9 cellular contexts compared by ENCODE assay signal in genomic region chr7:55552320-55553086, GRCh38.
A peak's percentile ranks its signal among the peaks of the same experiment; 100 is the strongest.
DNase-seq lines count a peak whose midpoint lies in the region; ATAC-seq and TF ChIP-seq lines count a peak whose summit lies in the region.
"Had no signal": no experiment of that assay in that cellular context is flagged by ENCODE, and none has a peak within 500 bp of the region (broad histone marks: within the 10 kb centered on the region; RNA-seq: fewer than 3 reads in every experiment).

No MANE protein-coding gene starts in this region.

- peak overlapping the region; percentile 13 for H3K27ac ChIP-seq in epithelial cell of prostate
- H3K27ac ChIP-seq: HL-60 had no signal

- H3K4me3 ChIP-seq in AG10803 (ENCODE audit: low read length), result no peak overlapping the region

- H3K4me1 Mint-ChIP-seq in nephron, result peaks cover 51% of the 10 kb centered on the region
- H3K4me1 Mint-ChIP-seq in activated naive CD4-positive, alpha-beta T cell treated with anti-CD3 and anti-CD28 coated beads, Interleukin-2, amount 10 ng/mL, durations not matched to agents 7 days and 5 days, result peaks cover 54% of the 10 kb centered on the region

- ATAC-seq in HG03460 (IDR thresholded peaks at IDR 0.05; ENCODE audit: unreplicated experiment), result no peak

- peak; percentile 58 for DNase-seq in AG10803 (ENCODE audit: low read depth)
- peak; percentile 86 for DNase-seq in NCI-H226
- peak; percentile 66 for DNase-seq in epithelial cell of prostate (ENCODE audit: low read depth, low spot score)
- DNase-seq in AG20443 (ENCODE audit: low spot score), result no peak
- no peak for DNase-seq in NCI-H82 (lab: John Stamatoyannopoulos, UW)
- DNase-seq in activated naive CD4-positive, alpha-beta T cell treated with anti-CD3 and anti-CD28 coated beads, Interleukin-2, amount 10 ng/mL, durations not matched to agents 7 days and 5 days, result no peak

- H3K9me3 Mint-ChIP-seq in nephron, result no peaks in the 10 kb centered on the region
- no peaks in the 10 kb centered on the region for H3K9me3 Mint-ChIP-seq in activated naive CD4-positive, alpha-beta T cell treated with anti-CD3 and anti-CD28 coated beads, Interleukin-2, amount 10 ng/mL, durations not matched to agents 7 days and 5 days

- H3K4me3 Mint-ChIP-seq in nephron, result peak overlapping the region in 2 of 3 experiments; percentile 15 to 23
- H3K4me3 Mint-ChIP-seq in activated naive CD4-positive, alpha-beta T cell treated with anti-CD3 and anti-CD28 coated beads, Interleukin-2, amount 10 ng/mL, durations not matched to agents 7 days and 5 days, result no peak overlapping the region

- no peaks in the 10 kb centered on the region for H3K36me3 Mint-ChIP-seq in nephron (ENCODE audit: low read depth)
- H3K36me3 Mint-ChIP-seq in activated naive CD4-positive, alpha-beta T cell treated with anti-CD3 and anti-CD28 coated beads, Interleukin-2, amount 10 ng/mL, durations not matched to agents 7 days and 5 days, result peaks cover 23% of the 10 kb centered on the region

- peaks cover 3% of the 10 kb centered on the region for H3K27me3 Mint-ChIP-seq in nephron (ENCODE audit: low read depth)
- H3K27me3 Mint-ChIP-seq in activated naive CD4-positive, alpha-beta T cell treated with anti-CD3 and anti-CD28 coated beads, Interleukin-2, amount 10 ng/mL, durations not matched to agents 7 days and 5 days, result no peaks in the 10 kb centered on the region

- peak overlapping the region; percentile 63 to 76 (median 74) for H3K27ac Mint-ChIP-seq in nephron
- H3K27ac Mint-ChIP-seq in activated naive CD4-positive, alpha-beta T cell treated with anti-CD3 and anti-CD28 coated beads, Interleukin-2, amount 10 ng/mL, durations not matched to agents 7 days and 5 days, result no peak overlapping the region

- CTCF ChIA-PET in activated naive CD4-positive, alpha-beta T cell treated with anti-CD3 and anti-CD28 coated beads, Interleukin-2, amount 10 ng/mL, durations not matched to agents 7 days and 5 days (lab: Charles Lee), result interaction anchor here (1.2 to 2.0 kb wide), 4 partner anchors 11 to 137 kb away, joined by 3 to 9 read pairs (median 4); no protein-coding TSS in a partner anchor

- TF ChIP-seq CTCF in AG10803 (conservative IDR thresholded peaks at IDR 0.05; ENCODE audit: low read length) (no peak), nephron (IDR thresholded peaks at IDR 0.05; ENCODE audit: unreplicated experiment in 3 of 3) (no peak)

Comparison
In these comparisons a context has a peak if more than half of its experiments do, and no peak if none do; other contexts are left out.
1. DNase-seq: peak in AG10803 (single experiment), NCI-H226 (single experiment) and epithelial cell of prostate (single experiment); none in AG20443 (single experiment), NCI-H82 (single experiment) and activated naive CD4-positive, alpha-beta T cell treated with anti-CD3 and anti-CD28 coated beads, Interleukin-2, amount 10 ng/mL, durations not matched to agents 7 days and 5 days (single experiment).